In the genomic region with DNA sequence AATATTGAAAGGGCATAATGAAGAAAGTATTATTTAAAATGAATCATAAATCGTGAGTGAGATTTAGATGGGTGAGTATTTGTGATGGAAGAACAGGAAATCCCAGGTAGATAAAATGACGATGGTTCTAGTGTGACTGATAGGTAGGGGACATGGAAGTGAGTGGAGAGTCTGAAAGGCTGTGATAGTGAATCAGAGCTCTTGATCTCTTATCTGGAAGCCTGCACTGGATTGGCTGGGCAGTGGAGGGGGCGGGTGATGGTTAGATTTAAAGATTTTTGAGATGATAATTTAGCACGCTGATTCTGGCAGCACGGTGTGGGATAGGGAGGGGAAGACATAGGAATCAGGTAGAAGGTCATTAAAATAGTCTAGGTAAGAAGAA, we compare ENCODE assay signal across 15 cellular contexts. TPM values are rescaled to one million over a fixed set of nuclear protein-coding genes. Genes with fewer than 3 reads are reported as not detected.
DNase-seq lines count a peak whose midpoint lies in the region; ATAC-seq and TF ChIP-seq lines count a peak whose summit lies in the region.
"Had no signal": no experiment of that assay in that cellular context is flagged by ENCODE, and none has a peak within 500 bp of the region (broad histone marks: within the 10 kb centered on the region; RNA-seq: fewer than 3 reads in every experiment).

No MANE protein-coding gene starts in this region.

- peak overlapping the region; percentile 88 for H3K27ac ChIP-seq in 22Rv1
- H3K27ac ChIP-seq in VCaP = peak overlapping the region; percentile 92
- H3K27ac ChIP-seq in lower lobe of right lung = no peak overlapping the region

- DNase-seq in Calu3 (no peak), osteocyte (ENCODE audit: extremely low spot score, unreplicated experiment) (no peak), NCI-H526 treated with DMSO at 0.1 percent for 48 hours (lab: John Stamatoyannopoulos, UW) (no peak), lower lobe of right lung (no peak)
- no peak for DNase-seq in activated effector memory CD4-positive, alpha-beta T cell treated with Interleukin-2 at 50 U/mL for 16 hours
- DNase-seq: BE2C; CD8-positive, alpha-beta T cell; COR-L47; DND-41; GDM1 had no signal

- H3K36me3 Mint-ChIP-seq in Calu3 (ENCODE audit: insufficient read depth, unreplicated experiment) = no peaks in the 10 kb centered on the region
- H3K36me3 Mint-ChIP-seq in osteocyte (ENCODE audit: unreplicated experiment) = no peaks in the 10 kb centered on the region
- H3K36me3 Mint-ChIP-seq: CD14-positive monocyte; CD8-positive, alpha-beta T cell had no signal

- no peak for ATAC-seq in lower lobe of right lung
- ATAC-seq: CD8-positive, alpha-beta T cell had no signal

- no peaks in the 10 kb centered on the region for H3K27me3 ChIP-seq in lower lobe of right lung (ENCODE audit: low read depth)
- H3K27me3 ChIP-seq: BE2C had no signal

- CTCF ChIA-PET in Calu3 (lab: Charles Lee) = no interaction called here

- no peaks in the 10 kb centered on the region for H3K4me1 ChIP-seq in lower lobe of right lung
- H3K4me1 ChIP-seq: BE2C, HAP-1 had no signal

- no peak overlapping the region for H3K4me3 Mint-ChIP-seq in Calu3 (ENCODE audit: low read depth, unreplicated experiment)
- peak overlapping the region; percentile 7 for H3K4me3 Mint-ChIP-seq in osteocyte (ENCODE audit: unreplicated experiment)
- H3K4me3 Mint-ChIP-seq: CD14-positive monocyte; CD8-positive, alpha-beta T cell had no signal

- BruUV-seq in Calu3 (replicated peaks; lab: Mats Ljungman, UMichigan) = no TSS peak

- intact Hi-C loops in Calu3 (cut with micrococcal nuclease; ENCODE audit: unreplicated experiment) (no loop called here), lower lobe of right lung (cut with DNase I) (no loop called here)

- H3K4me1 Mint-ChIP-seq in Calu3 (ENCODE audit: low read depth, unreplicated experiment) = peaks cover 10% of the 10 kb centered on the region
- peaks cover 22% of the 10 kb centered on the region for H3K4me1 Mint-ChIP-seq in osteocyte (ENCODE audit: unreplicated experiment)

- no peaks in the 10 kb centered on the region for H3K9me3 ChIP-seq in lower lobe of right lung
- H3K9me3 ChIP-seq: BE2C had no signal

- H3K27me3 Mint-ChIP-seq in Calu3 (ENCODE audit: unreplicated experiment) (no peaks in the 10 kb centered on the region), osteocyte (ENCODE audit: unreplicated experiment) (peaks cover 15% of the 10 kb centered on the region)

- H3K27ac Mint-ChIP-seq in Calu3 (ENCODE audit: unreplicated experiment) (peak overlapping the region; percentile 5), osteocyte (ENCODE audit: unreplicated experiment) (peak overlapping the region; percentile 73)
- H3K27ac Mint-ChIP-seq: CD14-positive monocyte; CD8-positive, alpha-beta T cell had no signal

- H3K9me3 Mint-ChIP-seq in Calu3 (ENCODE audit: low read depth, unreplicated experiment) = peaks cover 8% of the 10 kb centered on the region
- no peaks in the 10 kb centered on the region for H3K9me3 Mint-ChIP-seq in osteocyte (ENCODE audit: unreplicated experiment)
- H3K9me3 Mint-ChIP-seq: CD8-positive, alpha-beta T cell had no signal

- H3K4me3 ChIP-seq in lower lobe of right lung = no peak overlapping the region
- H3K4me3 ChIP-seq: HAP-1 had no signal

- no peaks in the 10 kb centered on the region for H3K36me3 ChIP-seq in lower lobe of right lung
- H3K36me3 ChIP-seq: BE2C, HAP-1 had no signal

- TF ChIP-seq CTCF in 22Rv1 (IDR thresholded peaks at IDR 0.05) (no peak), Calu3 (IDR thresholded peaks at IDR 0.05; ENCODE audit: unreplicated experiment) (no peak), VCaP (conservative IDR thresholded peaks at IDR 0.05) (no peak), osteocyte (IDR thresholded peaks at IDR 0.05) (no peak), lower lobe of right lung (IDR thresholded peaks at IDR 0.05) (no peak)

RNA-seq across cellular contexts. Expression of a gene that starts 20.1 kb away (rescaled TPM):
- 23.0 and 29.5 TPM in 2 replicates for total RNA-seq in Calu3 (2022)
- total RNA-seq in osteocyte = 0.27 and 0.44 TPM in 2 replicates
- 1.7 TPM for total RNA-seq in lower lobe of right lung
- total RNA-seq: H1 had no signal
